ENCODE assay signal across 8 cellular contexts in the genomic region with DNA sequence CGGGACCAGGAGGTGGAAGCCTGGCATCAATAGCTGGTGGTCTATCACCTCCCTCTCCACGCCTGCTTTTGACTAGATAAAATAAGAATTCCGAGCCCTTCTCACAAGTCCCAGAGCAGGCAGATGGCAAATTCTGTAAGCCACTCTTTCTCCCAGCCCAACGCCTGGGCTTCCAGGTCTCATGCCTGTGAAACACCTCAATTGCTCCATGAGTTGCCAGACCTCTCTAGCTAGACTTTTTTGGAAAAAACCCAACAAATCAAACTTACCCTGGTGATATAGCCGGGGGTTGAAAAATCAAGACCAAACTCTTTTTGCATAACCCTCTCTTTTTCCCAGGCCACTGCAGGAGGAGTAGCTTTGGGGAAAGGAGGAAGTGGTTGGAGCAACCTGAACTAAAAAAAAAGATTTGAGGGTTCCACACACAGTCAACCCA. TPM values are rescaled to one million over a fixed set of nuclear protein-coding genes. Genes with fewer than 3 reads are reported as not detected.
DNase-seq lines count a peak whose midpoint lies in the region; ATAC-seq and TF ChIP-seq lines count a peak whose summit lies in the region.

No MANE protein-coding gene starts in this region.

- intact Hi-C loops in right cardiac atrium (cut with DNase I): loop anchor here in 2 of 4 donors (5.0 to 10.0 kb wide), 2 partner anchors 36 to 241 kb away; no protein-coding TSS in a partner anchor

- peaks cover 7% of the 10 kb centered on the region for H3K4me1 ChIP-seq in right cardiac atrium (ENCODE audit: control insufficient read depth, insufficient read depth, low read length)
- H3K4me1 ChIP-seq in smooth muscle cell (ENCODE audit: low read depth): peaks cover 18% of the 10 kb centered on the region

- peak overlapping the region; percentile 87 for H3K27ac Mint-ChIP-seq in activated CD4-positive, alpha-beta memory T cell treated with anti-CD3 and anti-CD28 coated beads, Interleukin-2, amount 10 ng/mL, durations not matched to agents 7 days and 5 days

- peaks cover 73% of the 10 kb centered on the region for H3K4me1 Mint-ChIP-seq in activated CD4-positive, alpha-beta memory T cell treated with anti-CD3 and anti-CD28 coated beads, Interleukin-2, amount 10 ng/mL, durations not matched to agents 7 days and 5 days

- H2AFZ ChIP-seq in smooth muscle cell (ENCODE audit: low read depth): no peak overlapping the region

- TF ChIP-seq CTCF in HL-60 (IDR thresholded peaks at IDR 0.05; ENCODE audit: insufficient read depth, low read length) (no peak), smooth muscle cell (IDR thresholded peaks at IDR 0.05; ENCODE audit: borderline replicate concordance, insufficient read depth, poor library complexity, severe bottlenecking) (no peak)

- H3K27me3 ChIP-seq in HL-60 (ENCODE audit: insufficient read depth, poor library complexity, severe bottlenecking) (no peaks in the 10 kb centered on the region), right cardiac atrium (ENCODE audit: control insufficient read depth, insufficient read depth) (no peaks in the 10 kb centered on the region), smooth muscle cell (ENCODE audit: low read depth) (no peaks in the 10 kb centered on the region)

- H4K20me1 ChIP-seq in smooth muscle cell (ENCODE audit: low read depth): peaks cover 32% of the 10 kb centered on the region

- POLR2A ChIA-PET in activated CD4-positive, alpha-beta memory T cell treated with anti-CD3 and anti-CD28 coated beads, Interleukin-2, amount 10 ng/mL, durations not matched to agents 7 days and 5 days (lab: Charles Lee): interaction anchor here (0.6 to 17.3 kb wide), 13 partner anchors 8 to 275 kb away, joined by 3 to 822 read pairs (median 11); a partner anchor contains a TSS

- H3K9me3 Mint-ChIP-seq in activated CD4-positive, alpha-beta memory T cell treated with anti-CD3 and anti-CD28 coated beads, Interleukin-2, amount 10 ng/mL, durations not matched to agents 7 days and 5 days: no peaks in the 10 kb centered on the region

- H3K4me3 ChIP-seq in HL-60 (replicated peaks; ENCODE audit: insufficient read depth, low read length) (peak overlapping the region; percentile 55), right cardiac atrium (ENCODE audit: low read length) (no peak overlapping the region), smooth muscle cell (peak overlapping the region; percentile 39)

- DNase-seq in HL-60 (ENCODE audit: low read depth in 1 of 2, low spot score in 1 of 2) (no peak), right cardiac atrium (no peak), smooth muscle cell (lab: John Stamatoyannopoulos, UW; ENCODE audit: unreplicated experiment) (no peak), NCI-H1436 treated with DMSO at 0.1 percent for 48 hours (lab: John Stamatoyannopoulos, UW) (no peak), NCI-H2107 treated with DMSO at 0.1 percent for 48 hours (lab: John Stamatoyannopoulos, UW; ENCODE audit: unreplicated experiment) (no peak)
- DNase-seq in activated CD4-positive, alpha-beta memory T cell treated with anti-CD3 and anti-CD28 coated beads, Interleukin-2, amount 10 ng/mL, durations not matched to agents 7 days and 5 days: no peak
- DNase-seq in activated naive CD4-positive, alpha-beta T cell (lab: John Stamatoyannopoulos, UW): no peak

- peaks cover 39% of the 10 kb centered on the region for H3F3A ChIP-seq in smooth muscle cell (ENCODE audit: low read depth)

- H3K79me2 ChIP-seq in smooth muscle cell (ENCODE audit: low read depth): peaks cover 40% of the 10 kb centered on the region

- WGBS in right cardiac atrium: 31% methylated on average over 5 of the region's 5 CpGs
- WGBS in smooth muscle cell (ENCODE audit: low lambda C conversion rate): 23% methylated on average over 5 of the region's 5 CpGs

- peaks cover 55% of the 10 kb centered on the region for H3K36me3 Mint-ChIP-seq in activated CD4-positive, alpha-beta memory T cell treated with anti-CD3 and anti-CD28 coated beads, Interleukin-2, amount 10 ng/mL, durations not matched to agents 7 days and 5 days (ENCODE audit: low read depth)

- CTCF ChIA-PET in activated CD4-positive, alpha-beta memory T cell treated with anti-CD3 and anti-CD28 coated beads, Interleukin-2, amount 10 ng/mL, durations not matched to agents 7 days and 5 days (lab: Charles Lee): interaction anchor here (0.9 to 9.2 kb wide), 15 partner anchors 14 to 275 kb away, joined by 3 to 69 read pairs (median 5); no protein-coding TSS in a partner anchor

- H3K9me3 ChIP-seq in right cardiac atrium (ENCODE audit: control insufficient read depth, low read length): no peaks in the 10 kb centered on the region
- no peaks in the 10 kb centered on the region for H3K9me3 ChIP-seq in smooth muscle cell (replicated peaks; ENCODE audit: low read depth)

- H3K9ac ChIP-seq in smooth muscle cell (ENCODE audit: low read depth): peak overlapping the region; percentile 98

- H3K27me3 Mint-ChIP-seq in activated CD4-positive, alpha-beta memory T cell treated with anti-CD3 and anti-CD28 coated beads, Interleukin-2, amount 10 ng/mL, durations not matched to agents 7 days and 5 days: no peaks in the 10 kb centered on the region

- peak overlapping the region; percentile 76 for H3K4me3 Mint-ChIP-seq in activated CD4-positive, alpha-beta memory T cell treated with anti-CD3 and anti-CD28 coated beads, Interleukin-2, amount 10 ng/mL, durations not matched to agents 7 days and 5 days

- H3K36me3 ChIP-seq in smooth muscle cell (ENCODE audit: low read depth): peaks cover 3% of the 10 kb centered on the region

- H3K4me2 ChIP-seq in smooth muscle cell: peak overlapping the region; percentile 99

- H3K27ac ChIP-seq in HL-60 (replicated peaks) (no peak overlapping the region), right cardiac atrium (ENCODE audit: low read length) (peak overlapping the region; percentile 96), smooth muscle cell (ENCODE audit: low read depth) (peak overlapping the region; percentile 99)

- ATAC-seq in right cardiac atrium (peak in 1 of 2 donors; percentile 0), HG03175 (IDR thresholded peaks at IDR 0.05; ENCODE audit: unreplicated experiment) (no peak)

RNA-seq across cellular contexts. Expression of a gene that starts 7.0 kb away (rescaled TPM):
- 100 to 1,000 TPM; 316 to 318 TPM for total RNA-seq in activated CD4-positive, alpha-beta memory T cell treated with anti-CD3 and anti-CD28 coated beads, Interleukin-2, amount 10 ng/mL, durations not matched to agents 7 days and 5 days
- total RNA-seq in right cardiac atrium: 10 to 100 TPM; 33.6 to 65.9 (median 39.2) TPM
- polyA plus RNA-seq in right cardiac atrium: 22.9 TPM
- total RNA-seq in smooth muscle cell: 170 and 195 TPM in 2 replicates
- polyA plus RNA-seq in smooth muscle cell: 209 and 241 TPM in 2 replicates
